1 cellular context compared by ENCODE assay signal in genomic region chr16:85170066-85171003, GRCh38.
TF ChIP-seq lines count a peak whose summit lies in the region.

No MANE protein-coding gene starts in this region.

TF ChIP-seq in HepG2, 621 proteins besides CTCF, POLR2A, EP300 and RAD21 (continued from another document):
- TF ChIP-seq ZNF407 (CRISPR knock-in tag; IDR thresholded peaks at IDR 0.05; ENCODE audit: not compliant biosample characterization) (peak; percentile 11), ARNTL (CRISPR knock-in tag; IDR thresholded peaks at IDR 0.05) (no peak), TIGD3 (CRISPR knock-in tag; IDR thresholded peaks at IDR 0.05; ENCODE audit: borderline replicate concordance) (0 out of 2 replicates have a peak, but pooled peaks have one; percentile 68), ZKSCAN5 (CRISPR knock-in tag; IDR thresholded peaks at IDR 0.05) (0 out of 2 replicates have a peak, but pooled peaks have one; percentile 17), KLF12 (CRISPR knock-in tag; IDR thresholded peaks at IDR 0.05; ENCODE audit: borderline replicate concordance) (peak; percentile 54; the same call in 1 of the 2 replicates), TMF1 (CRISPR knock-in tag; IDR thresholded peaks at IDR 0.05; ENCODE audit: low read depth) (peak; percentile 57; the same call in 1 of the 2 replicates), AGO2 (optimal IDR thresholded peaks at IDR 0.05; ENCODE audit: low read depth, low read length) (peak; percentile 6), CENPT (CRISPR knock-in tag; IDR thresholded peaks at IDR 0.05; ENCODE audit: low read depth) (peak; percentile 84; the same call in 1 of the 2 replicates), ZNF724P (CRISPR knock-in tag; IDR thresholded peaks at IDR 0.05; ENCODE audit: borderline replicate concordance) (0 out of 2 replicates have a peak, but pooled peaks have one; percentile 52), ZBTB7A (CRISPR knock-in tag; IDR thresholded peaks at IDR 0.05) (peak; percentile 53; the same call in 1 of the 2 replicates), ZNF441 (CRISPR knock-in tag; IDR thresholded peaks at IDR 0.05; ENCODE audit: borderline replicate concordance) (peak; percentile 52; the same call in 1 of the 2 replicates), NFKB2 (CRISPR knock-in tag; IDR thresholded peaks at IDR 0.05; ENCODE audit: borderline replicate concordance) (peak; percentile 90; the same call in 1 of the 2 replicates), ZGPAT (CRISPR knock-in tag; IDR thresholded peaks at IDR 0.05) (0 out of 2 replicates have a peak, but pooled peaks have one; percentile 18), HNRNPL (IDR thresholded peaks at IDR 0.05; ENCODE audit: low read depth, low read length) (0 out of 2 replicates have a peak, but pooled peaks have one; percentile 31), FOSL1 (CRISPR knock-in tag; IDR thresholded peaks at IDR 0.05; ENCODE audit: borderline replicate concordance) (no peak)
